In the genomic region with DNA sequence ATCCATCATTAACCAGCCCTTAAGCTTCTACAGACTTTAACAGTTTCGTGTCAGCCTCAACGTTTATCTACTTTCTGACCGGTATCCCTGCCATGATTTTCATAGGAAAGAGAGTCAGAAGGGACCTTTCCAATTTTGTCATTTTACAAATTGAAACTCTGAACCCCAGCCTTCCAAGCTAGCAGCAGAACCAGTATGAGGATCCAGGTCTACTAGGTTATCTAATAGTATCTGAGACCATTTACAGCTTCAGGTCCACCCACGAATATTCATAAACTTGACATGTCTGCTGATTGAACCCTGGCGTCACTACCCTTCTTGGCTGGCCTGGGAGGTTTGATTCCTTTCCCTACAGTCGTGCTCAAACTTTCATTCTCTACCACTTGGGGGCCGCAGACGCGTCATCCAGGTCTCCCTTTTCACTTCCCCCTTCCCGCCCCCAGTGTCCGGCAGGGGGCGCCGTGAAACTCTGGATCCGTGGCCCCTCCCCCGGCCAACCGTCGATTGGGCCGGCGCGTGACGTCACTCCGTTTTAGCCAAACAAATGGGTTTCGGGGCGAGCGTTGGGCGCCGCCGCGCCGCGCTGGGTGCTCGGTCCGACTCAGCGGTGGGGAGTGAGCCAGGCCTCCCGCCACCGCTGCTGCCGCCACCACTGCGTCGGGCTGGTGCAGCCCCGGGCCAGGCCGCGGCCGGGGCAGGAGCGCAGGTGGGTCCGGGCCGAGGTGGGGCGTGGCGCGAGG, we compare ENCODE assay signal across 8 cellular contexts. TPM values are rescaled to one million over a fixed set of nuclear protein-coding genes. Genes with fewer than 3 reads are reported as not detected.
DNase-seq lines count a peak whose midpoint lies in the region; ATAC-seq, FAIRE-seq and TF ChIP-seq lines count a peak whose summit lies in the region.

A gene with protein sequence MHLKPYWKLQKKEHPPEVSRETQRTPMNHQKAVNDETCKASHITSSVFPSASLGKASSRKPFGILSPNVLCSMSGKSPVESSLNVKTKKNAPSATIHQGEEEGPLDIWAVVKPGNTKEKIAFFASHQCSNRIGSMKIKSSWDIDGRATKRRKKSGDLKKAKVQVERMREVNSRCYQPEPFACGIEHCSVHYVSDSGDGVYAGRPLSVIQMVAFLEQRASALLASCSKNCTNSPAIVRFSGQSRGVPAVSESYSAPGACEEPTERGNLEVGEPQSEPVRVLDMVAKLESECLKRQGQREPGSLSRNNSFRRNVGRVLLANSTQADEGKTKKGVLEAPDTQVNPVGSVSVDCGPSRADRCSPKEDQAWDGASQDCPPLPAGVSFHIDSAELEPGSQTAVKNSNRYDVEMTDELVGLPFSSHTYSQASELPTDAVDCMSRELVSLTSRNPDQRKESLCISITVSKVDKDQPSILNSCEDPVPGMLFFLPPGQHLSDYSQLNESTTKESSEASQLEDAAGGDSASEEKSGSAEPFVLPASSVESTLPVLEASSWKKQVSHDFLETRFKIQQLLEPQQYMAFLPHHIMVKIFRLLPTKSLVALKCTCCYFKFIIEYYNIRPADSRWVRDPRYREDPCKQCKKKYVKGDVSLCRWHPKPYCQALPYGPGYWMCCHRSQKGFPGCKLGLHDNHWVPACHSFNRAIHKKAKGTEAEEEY (plus strand): TSS at position 590 of the 740 bp plus-strand sequence. CDS start 78,970 bp downstream, outside the sequence.

- POLR2A ChIA-PET in HepG2 (lab: Yijun Ruan, JAX) = no interaction called here

- intact Hi-C loops in CD14-positive monocyte (cut with micrococcal nuclease) = loop anchor here in 1 of 2 donors (10.0 kb wide), 1 partner anchor 134 kb away; no protein-coding TSS in a partner anchor
- intact Hi-C loops in HepG2 (cut with micrococcal nuclease; ENCODE audit: unreplicated experiment) = loop anchor here (1.0 to 10.0 kb wide), 3 partner anchors 83 to 314 kb away; a partner anchor contains a TSS

- ATAC-seq in GM19351 (IDR thresholded peaks at IDR 0.05; ENCODE audit: unreplicated experiment) = peak; percentile 78
- ATAC-seq in HG03558 (IDR thresholded peaks at IDR 0.05; ENCODE audit: extremely low read depth, unreplicated experiment) = peak; percentile 65
- ATAC-seq in HepG2 = peak; percentile 95

- no peaks in the 10 kb centered on the region for H3K36me3 ChIP-seq in HepG2 (replicated peaks in 1 of 2; ENCODE audit: control insufficient read depth in 1 of 2, insufficient read depth in 2 of 2, low read length in 2 of 2)

- in situ Hi-C loops in HepG2 (cut with HindIII; ENCODE audit: extremely low pct_ligation_motif_present, low pct_unique_long_range_greater_than_20kb) = loop anchor here (5.0 kb wide), 1 partner anchor 141 kb away; a partner anchor contains a TSS

- H3K4me3 Mint-ChIP-seq in CD14-positive monocyte = peak within 1 kb of the TSS; percentile 88 to 95

- FAIRE-seq in HepG2 (lab: Jason Lieb, UNC) = peak; percentile 95

- no peaks in the 10 kb centered on the region for H3K9me3 Mint-ChIP-seq in CD14-positive monocyte

- no TSS peak for BruUV-seq in HepG2 (replicated peaks; lab: Mats Ljungman, UMichigan)

- CTCF ChIA-PET in HepG2 (lab: Yijun Ruan, JAX; ENCODE audit: low intra/inter-chr PET ratio, low total read pairs) = interaction anchor here (0.7 to 1.7 kb wide), 4 partner anchors 25 to 159 kb away, joined by 3 to 14 read pairs (median 4); no protein-coding TSS in a partner anchor

- H4K20me1 ChIP-seq in HepG2 (ENCODE audit: insufficient read depth, low read length) = peaks cover 18% of the 10 kb centered on the region

- TF ChIP-seq EP300 in HepG2 (IDR thresholded peaks at IDR 0.05; ENCODE audit: low read depth in 2 of 2, low read length in 2 of 2) (no peak), HepG2 (CRISPR knock-in tag; IDR thresholded peaks at IDR 0.05; ENCODE audit: borderline replicate concordance) (no peak)

- peak; percentile 99 for DNase-seq in CD14-positive monocyte (ENCODE audit: low spot score)
- DNase-seq in NCI-H748 treated with DMSO at 0.1 percent for 48 hours (lab: John Stamatoyannopoulos, UW) = peak; percentile 94
- peak; percentile 100 for DNase-seq in activated CD4-positive, alpha-beta T cell treated with anti-CD3 and anti-CD28 coated beads, Interleukin-2, amount 50 U/mL, for 4 hours
- DNase-seq in dermis blood vessel endothelial cell = peak; percentile 98
- peak; percentile 94 for DNase-seq in HepG2 (ENCODE audit: low spot score)
- DNase-seq in stimulated activated CD4-positive, alpha-beta T cell treated with anti-CD3 and anti-CD28 coated beads, Interleukin-4, amount 100 ng/mL, for 24 hours = peak; percentile 100

- 0% methylated on average over 25 of the region's 49 CpGs for WGBS in HepG2 (ENCODE audit: low lambda C conversion rate)

- H3K4me1 Mint-ChIP-seq in CD14-positive monocyte = peaks cover 30% of the 10 kb centered on the region

- TF ChIP-seq CTCF in CD14-positive monocyte (IDR thresholded peaks at IDR 0.05) = peak; percentile 99
- TF ChIP-seq CTCF in HepG2 (CRISPR knock-in tag; IDR thresholded peaks at IDR 0.05) = peak; percentile 99

- H3K27me3 Mint-ChIP-seq in CD14-positive monocyte (ENCODE audit: low read depth in 3 of 3) = peaks cover 0 to 4% (median 0%) of the 10 kb centered on the region in 3 donors

- H3K27me3 ChIP-seq in HepG2 (ENCODE audit: control insufficient read depth in 1 of 2, insufficient read depth in 2 of 2, low read length in 2 of 2) = no peaks in the 10 kb centered on the region; a peak in 1 of 5 replicates

- peak within 1 kb of the TSS; percentile 77 for H3K4me2 ChIP-seq in HepG2 (ENCODE audit: low read depth, low read length)

- peaks cover 2% of the 10 kb centered on the region in 2 donors for H3K36me3 Mint-ChIP-seq in CD14-positive monocyte

- peak within 1 kb of the TSS; percentile 94 to 99 (median 99) for H3K27ac Mint-ChIP-seq in CD14-positive monocyte

- peaks cover 40% of the 10 kb centered on the region for H3K4me1 ChIP-seq in HepG2 (ENCODE audit: insufficient read depth, low read length)

- peak within 1 kb of the TSS; percentile 97 for H3K9ac ChIP-seq in HepG2 (ENCODE audit: insufficient read depth, low read depth, low read length)

- TF ChIP-seq POLR2A in HepG2 (IDR thresholded peaks at IDR 0.05; ENCODE audit: insufficient read depth in 1 of 2, low read depth in 2 of 2, low read length in 2 of 2) = peak; percentile 71 to 87

- peak within 1 kb of the TSS; percentile 87 to 99 (median 97) for H3K4me3 ChIP-seq in HepG2 (replicated peaks in 1 of 3; ENCODE audit: insufficient read depth in 1 of 3, low read depth in 2 of 3, low read length in 3 of 3)

- peak within 1 kb of the TSS; percentile 78 for H3K27ac ChIP-seq in HepG2 (ENCODE audit: extremely low read length, insufficient read depth, low read length)

- peak; percentile 90 for TF ChIP-seq RAD21 in HepG2 (CRISPR knock-in tag; IDR thresholded peaks at IDR 0.05)

- no peaks in the 10 kb centered on the region for H3K9me3 ChIP-seq in HepG2 (ENCODE audit: low read length)

- peak within 1 kb of the TSS; percentile 67 for H2AFZ ChIP-seq in HepG2 (ENCODE audit: low read length)

- H3K79me2 ChIP-seq in HepG2 (ENCODE audit: insufficient read depth, low read length) = peaks cover 43% of the 10 kb centered on the region

TF ChIP-seq in HepG2, 621 proteins besides CTCF, POLR2A, EP300 and RAD21 (continues in another document):
- TF ChIP-seq THAP11 (CRISPR knock-in tag; IDR thresholded peaks at IDR 0.05) (peak; percentile 75), NR2F1 (CRISPR knock-in tag; IDR thresholded peaks at IDR 0.05) (no peak), ZFP82 (CRISPR knock-in tag; IDR thresholded peaks at IDR 0.05; ENCODE audit: borderline replicate concordance) (no peak), KDM5A (IDR thresholded peaks at IDR 0.05; ENCODE audit: borderline replicate concordance, low read length) (no peak), NAIF1 (CRISPR knock-in tag; IDR thresholded peaks at IDR 0.05; ENCODE audit: borderline replicate concordance) (no peak), TOPORS (CRISPR knock-in tag; IDR thresholded peaks at IDR 0.05) (no peak), BORCS8-MEF2B (CRISPR knock-in tag; IDR thresholded peaks at IDR 0.05) (no peak; the same call in 1 of the 2 replicates), MEIS1 (CRISPR knock-in tag; IDR thresholded peaks at IDR 0.05; ENCODE audit: borderline replicate concordance) (no peak), HOXA9 (CRISPR knock-in tag; IDR thresholded peaks at IDR 0.05; ENCODE audit: borderline replicate concordance) (no peak), ZNF136 (CRISPR knock-in tag; IDR thresholded peaks at IDR 0.05; ENCODE audit: low read depth) (0 out of 2 replicates have a peak, but pooled peaks have one; percentile 71), YEATS2 (CRISPR knock-in tag; IDR thresholded peaks at IDR 0.05; ENCODE audit: borderline replicate concordance) (peak; percentile 75; the same call in 1 of the 2 replicates), SETDB1 (CRISPR knock-in tag; IDR thresholded peaks at IDR 0.05; ENCODE audit: borderline replicate concordance) (no peak), PCBP2 (optimal IDR thresholded peaks at IDR 0.05; ENCODE audit: low read depth, low read length, poor library complexity, severe bottlenecking) (no peak), NFYB (CRISPR knock-in tag; IDR thresholded peaks at IDR 0.05) (peak; percentile 76)

RNA-seq across cellular contexts. Expression of the gene that starts here (rescaled TPM):
- polyA plus RNA-seq in CD14-positive monocyte (10 to 100 TPM; 17.3 to 18.1 TPM), HepG2 (2011; rRNA removed) (8.8 and 9.1 TPM in 2 replicates)
- total RNA-seq in dermis blood vessel endothelial cell (25.2 and 25.7 TPM in 2 replicates), HepG2 (2016; rRNA removed; fragmentation: Illumina TruSeq; extraction: Trizol) (13.5 and 15.5 TPM in 2 replicates)
- 4.1 and 4.6 TPM in 2 replicates for total RNA-seq in HepG2 (2016; cell fraction: cytosol; rRNA removed; fragmentation: Illumina TruSeq; extraction: Trizol; ENCODE audit: low read depth)
- total RNA-seq in HepG2 (2016; cell fraction: insoluble cytoplasmic fraction; rRNA removed; fragmentation: Illumina TruSeq; extraction: Trizol) = 14.5 and 15.0 TPM in 2 replicates
- 9.3 and 11.9 TPM in 2 replicates for total RNA-seq in HepG2 (2016; cell fraction: membrane; rRNA removed; fragmentation: Illumina TruSeq; extraction: Trizol)
- total RNA-seq in HepG2 (2016; cell fraction: nucleus; rRNA removed; fragmentation: Illumina TruSeq; extraction: Trizol) = 15.3 and 15.4 TPM in 2 replicates
- 6.9 and 8.0 TPM in 2 replicates for polyA plus RNA-seq in HepG2 (2011; cell fraction: cytosol; rRNA removed)
- polyA plus RNA-seq in HepG2 (2011; cell fraction: nucleus; rRNA removed) = 14.1 and 14.5 TPM in 2 replicates
- 9.1 and 10.9 TPM in 2 replicates for polyA plus RNA-seq in HepG2 (2012)
- 2.1 and 2.3 TPM in 2 replicates for polyA plus RNA-seq in HepG2 (2016; cell fraction: cytosol; fragmentation: Illumina TruSeq; extraction: Trizol; ENCODE audit: low read depth)
- polyA plus RNA-seq in HepG2 (2016; cell fraction: insoluble cytoplasmic fraction; fragmentation: Illumina TruSeq; extraction: Trizol; ENCODE audit: low read depth) = 11.8 and 12.3 TPM in 2 replicates
- polyA plus RNA-seq in HepG2 (2016; cell fraction: membrane; fragmentation: Illumina TruSeq; extraction: Trizol; ENCODE audit: low read depth) = 3.6 and 3.8 TPM in 2 replicates
- polyA plus RNA-seq in HepG2 (2016; cell fraction: nucleus; fragmentation: Illumina TruSeq; extraction: Trizol; ENCODE audit: insufficient read depth, low read depth) = 10.8 and 13.7 TPM in 2 replicates
- polyA minus RNA-seq in HepG2 (2011; rRNA and poly(A)+ RNA removed; ENCODE audit: low replicate concordance) = 10.8 and 17.6 TPM in 2 replicates
- polyA minus RNA-seq in HepG2 (2011; cell fraction: cytosol; rRNA and poly(A)+ RNA removed) = 7.3 and 7.5 TPM in 2 replicates
- 30.0 and 34.3 TPM in 2 replicates for polyA minus RNA-seq in HepG2 (2011; cell fraction: nucleus; rRNA and poly(A)+ RNA removed)

Comparison
In these comparisons a context has a peak if more than half of its experiments do, and no peak if none do; other contexts are left out.
1. Peak in every context shown above with its lines: DNase-seq, ATAC-seq, H3K4me3 ChIP-seq and H3K27ac ChIP-seq.